In genomic region chr5:87411586-87412416, GRCh38 we compare ENCODE assay signal across 8 cellular contexts. TPM values are rescaled to one million over a fixed set of nuclear protein-coding genes. Genes with fewer than 3 reads are reported as not detected.
A peak's percentile ranks its signal among the peaks of the same experiment; 100 is the strongest.
DNase-seq lines count a peak whose midpoint lies in the region; ATAC-seq and TF ChIP-seq lines count a peak whose summit lies in the region.

No MANE protein-coding gene starts in this region.

- H3K27ac ChIP-seq in duodenal mucosa (ENCODE audit: low read depth, low read length), result peak overlapping the region; percentile 97
- peak overlapping the region; percentile 94 for H3K27ac ChIP-seq in suprapubic skin

- H3K36me3 ChIP-seq in duodenal mucosa (ENCODE audit: control insufficient read depth in 1 of 2, insufficient read depth in 2 of 2, low read length in 2 of 2) (peaks cover 23 to 32% of the 10 kb centered on the region in 2 donors), suprapubic skin (peaks cover 24% of the 10 kb centered on the region)

- ATAC-seq in GM19023 (IDR thresholded peaks at IDR 0.05; ENCODE audit: unreplicated experiment) (peak; percentile 6), HG03432 (IDR thresholded peaks at IDR 0.05; ENCODE audit: unreplicated experiment) (peak; percentile 12)

- H3K4me3 Mint-ChIP-seq in T-helper 1 cell treated with Interleukin-12 subunit alpha and Interleukin-12 subunit beta and Interleukin-4 antibody, amounts not matched to agents 30 μg/mL and 1 μg/mL, for 36 hours, result peak overlapping the region; percentile 97

- 2% methylated on average over 18 of the region's 18 CpGs for WGBS in suprapubic skin

- H3K27me3 ChIP-seq in duodenal mucosa (ENCODE audit: control insufficient read depth in 1 of 2, insufficient read depth in 2 of 2, low read length in 2 of 2) (no peaks in the 10 kb centered on the region), suprapubic skin (no peaks in the 10 kb centered on the region)

- H3K9ac ChIP-seq in duodenal mucosa (ENCODE audit: low read depth in 1 of 2, low read length in 2 of 2), result peak overlapping the region; percentile 96 to 99

- TF ChIP-seq EP300 in suprapubic skin (IDR thresholded peaks at IDR 0.05), result no peak

- no peaks in the 10 kb centered on the region for H3K9me3 Mint-ChIP-seq in T-helper 1 cell treated with Interleukin-12 subunit alpha and Interleukin-12 subunit beta and Interleukin-4 antibody, amounts not matched to agents 30 μg/mL and 1 μg/mL, for 36 hours

- H3K4me1 ChIP-seq in duodenal mucosa (ENCODE audit: control insufficient read depth in 1 of 2, insufficient read depth in 2 of 2, low read length in 2 of 2) (peaks cover 4 to 10% of the 10 kb centered on the region in 2 donors), suprapubic skin (peaks cover 28% of the 10 kb centered on the region)

- TF ChIP-seq POLR2A in suprapubic skin (IDR thresholded peaks at IDR 0.05), result no peak

- peak overlapping the region; percentile 95 for H3K27ac Mint-ChIP-seq in T-helper 1 cell treated with Interleukin-12 subunit alpha and Interleukin-12 subunit beta and Interleukin-4 antibody, amounts not matched to agents 30 μg/mL and 1 μg/mL, for 36 hours

- no peak for TF ChIP-seq CTCF in suprapubic skin (IDR thresholded peaks at IDR 0.05)

- peak overlapping the region; percentile 98 for H3K4me3 ChIP-seq in duodenal mucosa (ENCODE audit: low read depth in 1 of 2, low read length in 2 of 2)
- H3K4me3 ChIP-seq in suprapubic skin, result peak overlapping the region; percentile 86

- peaks cover 28% of the 10 kb centered on the region for H3K36me3 Mint-ChIP-seq in T-helper 1 cell treated with Interleukin-12 subunit alpha and Interleukin-12 subunit beta and Interleukin-4 antibody, amounts not matched to agents 30 μg/mL and 1 μg/mL, for 36 hours (ENCODE audit: low read depth)

- H3K27me3 Mint-ChIP-seq in T-helper 1 cell treated with Interleukin-12 subunit alpha and Interleukin-12 subunit beta and Interleukin-4 antibody, amounts not matched to agents 30 μg/mL and 1 μg/mL, for 36 hours (ENCODE audit: low read depth), result no peaks in the 10 kb centered on the region

- H3K9me3 ChIP-seq in duodenal mucosa (ENCODE audit: control insufficient read depth in 1 of 2, low read length in 2 of 2) (no peaks in the 10 kb centered on the region), suprapubic skin (no peaks in the 10 kb centered on the region)

- peaks cover 36% of the 10 kb centered on the region for H3K4me1 Mint-ChIP-seq in T-helper 1 cell treated with Interleukin-12 subunit alpha and Interleukin-12 subunit beta and Interleukin-4 antibody, amounts not matched to agents 30 μg/mL and 1 μg/mL, for 36 hours (ENCODE audit: low read depth)

- DNase-seq in C1 segment of cervical spinal cord (lab: John Stamatoyannopoulos, UW) (peak in 9 of 14 donors; percentile 44 to 77 (median 63)), lung microvascular endothelial cell (ENCODE audit: low read depth in 2 of 2) (peak; percentile 52 to 64), suprapubic skin (ENCODE audit: low spot score in 2 of 2) (peak in 1 of 2 donors; percentile 63), HuH-7.5 (ENCODE audit: low spot score) (no peak)

RNA-seq across cellular contexts. Expression of gene CCNH, which starts 0.9 kb away (rescaled TPM):
- total RNA-seq in lung microvascular endothelial cell (46.4 and 57.7 TPM in 2 replicates), suprapubic skin (100 to 1,000 TPM in 1 of 4 donors, 10 to 100 TPM in 3; 51.4 to 128 (median 54.5) TPM)
